In genomic region chr2:149221002-149221401, GRCh38 we compare ENCODE assay signal across 33 cellular contexts.
"Had no signal": no experiment of that assay in that cellular context is flagged by ENCODE, and none has a peak within 500 bp of the region (broad histone marks: within the 10 kb centered on the region; RNA-seq: fewer than 3 reads in every experiment).

No MANE protein-coding gene starts in this region.

- H3K9ac ChIP-seq: parathyroid adenoma had no signal

- H3K4me1 Mint-ChIP-seq: immature natural killer cell, naive B cell had no signal

- DNase-seq: dermis blood vessel endothelial cell; effector memory CD4-positive, alpha-beta T cell; erythroblast; esophagus squamous epithelium; foreskin melanocyte; glutamatergic neuron; heart right ventricle; hippocampal formation; immature natural killer cell; islet precursor cell; kidney glomerular epithelial cell; left colon; left ventricle myocardium superior; lower lobe of right lung; mucosa of descending colon; naive B cell; stimulated activated CD4-positive, alpha-beta T cell treated with anti-CD3 and anti-CD28 coated beads, Interleukin-12 subunit alpha, Interleukin-12 subunit beta, amount 100 ng/mL, for 4 hours; stimulated activated CD4-positive, alpha-beta T cell treated with anti-CD3 and anti-CD28 coated beads, Interleukin-1b, Interleukin-23, amount 100 ng/mL, for 48 hours; stimulated activated CD4-positive, alpha-beta T cell treated with anti-CD3 and anti-CD28 coated beads, Interleukin-4, amount 100 ng/mL, for 1 hour; stimulated activated CD8-positive, alpha-beta memory T cell treated with anti-CD3 and anti-CD28 coated beads, Interleukin-4, amount 100 ng/mL, for 48 hours; stimulated activated naive CD4-positive, alpha-beta T cell; stomach; thyroid gland; upper lobe of left lung had no signal

- H3K36me3 ChIP-seq: esophagus squamous epithelium, heart right ventricle, lower lobe of right lung, stomach, thyroid gland, upper lobe of left lung had no signal

- FAIRE-seq: endometrium, urothelium cell line had no signal

- H3K36me3 Mint-ChIP-seq: immature natural killer cell; mesothelial cell of epicardium; naive B cell; natural killer cell treated with Interleukin-12 subunit alpha and Interleukin-12 subunit beta and Interleukin-15 and Interleukin-18, amount 100 ng/mL, for 72 hours had no signal

- H3K27me3 ChIP-seq: esophagus squamous epithelium, stomach, thyroid gland, upper lobe of left lung had no signal

- H2AFZ ChIP-seq: parathyroid adenoma had no signal

- H3K27ac Mint-ChIP-seq: immature natural killer cell; mesothelial cell of epicardium; naive B cell; natural killer cell treated with Interleukin-12 subunit alpha and Interleukin-12 subunit beta and Interleukin-15 and Interleukin-18, amount 100 ng/mL, for 72 hours; progenitor cell of endocrine pancreas had no signal

- H3K4me3 ChIP-seq: coronary artery, esophagus squamous epithelium, heart right ventricle, lower lobe of right lung, mucosa of descending colon, smooth muscle cell, stomach, thyroid gland, upper lobe of left lung had no signal

- H3K9me3 Mint-ChIP-seq: mesothelial cell of epicardium; naive B cell; natural killer cell treated with Interleukin-12 subunit alpha and Interleukin-12 subunit beta and Interleukin-15 and Interleukin-18, amount 100 ng/mL, for 72 hours; neural crest cell had no signal

- H3K79me2 ChIP-seq: parathyroid adenoma had no signal

- H3K9me3 ChIP-seq: esophagus squamous epithelium, heart right ventricle, lower lobe of right lung, mucosa of descending colon, stomach, thyroid gland, upper lobe of left lung had no signal

- H3K4me2 ChIP-seq: smooth muscle cell had no signal

- H3K4me3 Mint-ChIP-seq: immature natural killer cell; mesothelial cell of epicardium; naive B cell; natural killer cell treated with Interleukin-12 subunit alpha and Interleukin-12 subunit beta and Interleukin-15 and Interleukin-18, amount 100 ng/mL, for 72 hours; neural crest cell had no signal

- H3K4me1 ChIP-seq: heart right ventricle, lower lobe of right lung, thyroid gland, upper lobe of left lung had no signal

- H3K27ac ChIP-seq: coronary artery, esophagus squamous epithelium, heart right ventricle, lower lobe of right lung, parathyroid adenoma, stomach, thyroid gland, upper lobe of left lung had no signal
